In the genomic region with DNA sequence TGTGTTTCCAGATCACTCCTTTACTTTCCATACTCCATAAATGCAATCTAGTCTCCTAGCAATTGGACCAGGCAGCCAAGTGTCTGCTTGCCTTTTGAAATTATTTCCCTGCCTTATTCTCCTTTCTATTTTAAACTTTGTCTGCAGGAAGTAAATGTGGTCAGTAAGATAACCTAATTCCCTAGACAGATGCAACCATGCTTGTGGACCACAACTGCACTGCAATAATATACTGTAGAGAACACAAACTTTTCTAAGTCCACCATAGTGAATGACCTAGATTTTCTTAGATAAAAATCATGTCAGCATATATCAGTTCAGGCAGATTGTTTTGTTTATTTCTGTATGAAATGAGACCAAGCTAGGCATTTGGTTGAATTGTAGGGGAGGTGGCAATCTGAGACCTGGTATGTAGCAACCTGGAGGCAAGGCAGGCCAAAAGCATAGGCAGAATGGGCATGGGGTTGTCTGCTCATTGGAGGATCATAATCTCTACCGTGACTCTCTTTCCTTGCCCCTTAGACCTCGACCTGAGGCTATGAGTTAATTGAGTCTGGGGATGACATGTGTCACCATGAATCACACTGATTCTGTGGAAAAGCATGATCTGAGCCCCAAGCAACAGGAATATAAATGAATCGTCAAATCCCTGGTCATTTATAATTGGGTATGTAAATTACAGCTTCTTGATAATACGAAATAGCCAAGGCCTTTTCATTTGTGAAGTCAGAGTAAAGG, we compare ENCODE assay signal across 20 cellular contexts. TPM values are rescaled to one million over a fixed set of nuclear protein-coding genes. Genes with fewer than 3 reads are reported as not detected.
DNase-seq lines count a peak whose midpoint lies in the region; ATAC-seq, FAIRE-seq and TF ChIP-seq lines count a peak whose summit lies in the region.
"Had no signal": no experiment of that assay in that cellular context is flagged by ENCODE, and none has a peak within 500 bp of the region (broad histone marks: within the 10 kb centered on the region; RNA-seq: fewer than 3 reads in every experiment).

No MANE protein-coding gene starts in this region.

- no TSS peak for BruUV-seq in K562 (replicated peaks; lab: Mats Ljungman, UMichigan)

- H3K4me2 ChIP-seq in K562 (ENCODE audit: insufficient read depth, low read length) (no peak overlapping the region), smooth muscle cell (peak overlapping the region; percentile 3)

- no peaks in the 10 kb centered on the region for H3K36me3 ChIP-seq in K562 (ENCODE audit: control insufficient read depth, insufficient read depth, low read length)
- no peaks in the 10 kb centered on the region for H3K36me3 ChIP-seq in smooth muscle cell (ENCODE audit: low read depth)
- H3K36me3 ChIP-seq: esophagus muscularis mucosa, left lung, right lobe of liver had no signal

- ATAC-seq in HG03354 (IDR thresholded peaks at IDR 0.05; ENCODE audit: poor library complexity, severe bottlenecking, unreplicated experiment) (peak; percentile 58), K562 (no peak), GM21723 (IDR thresholded peaks at IDR 0.05; ENCODE audit: unreplicated experiment) (no peak)
- ATAC-seq: left lung, natural killer cell, right lobe of liver had no signal

- no peaks in the 10 kb centered on the region for H3K9me1 ChIP-seq in K562 (ENCODE audit: control insufficient read depth, insufficient read depth, low read length)

- no peaks in the 10 kb centered on the region for H3K9me3 ChIP-seq in K562 (replicated peaks; ENCODE audit: control insufficient read depth, insufficient read depth, low read depth, low read length)
- no peaks in the 10 kb centered on the region for H3K9me3 ChIP-seq in smooth muscle cell (replicated peaks; ENCODE audit: low read depth)
- H3K9me3 ChIP-seq: esophagus muscularis mucosa, left lung, right lobe of liver had no signal

- no peak overlapping the region for H3K27ac ChIP-seq in K562 (ENCODE audit: extremely low read depth, low read depth, low read length)
- H3K27ac ChIP-seq in smooth muscle cell (ENCODE audit: low read depth) = peak overlapping the region; percentile 67
- H3K27ac ChIP-seq: C4-2B, esophagus muscularis mucosa, GM23248, left lung, right lobe of liver had no signal

- H3F3A ChIP-seq in smooth muscle cell (ENCODE audit: low read depth) = peaks cover 3% of the 10 kb centered on the region

- no peak for TF ChIP-seq CTCF in K562 (IDR thresholded peaks at IDR 0.05 in 2 of 3, conservative IDR thresholded peaks at IDR 0.05 in 1 of 3; ENCODE audit: insufficient read depth in 2 of 3, low read depth in 1 of 3, low read length in 3 of 3)
- no peak for TF ChIP-seq CTCF in smooth muscle cell (IDR thresholded peaks at IDR 0.05; ENCODE audit: borderline replicate concordance, insufficient read depth, poor library complexity, severe bottlenecking)

- no peak overlapping the region for H3K9ac ChIP-seq in K562 (ENCODE audit: insufficient read depth in 1 of 2, low read depth in 2 of 2, low read length in 2 of 2)
- H3K9ac ChIP-seq in smooth muscle cell (ENCODE audit: low read depth) = no peak overlapping the region
- H3K9ac ChIP-seq: GM23248 had no signal

- no peak overlapping the region for H3K4me3 ChIP-seq in K562
- no peak overlapping the region for H3K4me3 ChIP-seq in smooth muscle cell
- H3K4me3 ChIP-seq: esophagus muscularis mucosa, GM23248, left lung, right lobe of liver had no signal

- intact Hi-C loops in K562 (cut with micrococcal nuclease) = no loop called here

- H3K79me2 ChIP-seq in K562 (ENCODE audit: control insufficient read depth, insufficient read depth, low read length) (no peaks in the 10 kb centered on the region), smooth muscle cell (ENCODE audit: low read depth) (no peaks in the 10 kb centered on the region)

- FAIRE-seq in K562 (lab: Jason Lieb, UNC) = no peak
- FAIRE-seq: GM19239, urothelium cell line had no signal

- no peak for TF ChIP-seq RAD21 in K562 (CRISPR knock-in tag; conservative IDR thresholded peaks at IDR 0.05 in 1 of 2, IDR thresholded peaks at IDR 0.05 in 1 of 2)

- H4K20me1 ChIP-seq in K562 (replicated peaks; ENCODE audit: control insufficient read depth, insufficient read depth, low read length) (no peaks in the 10 kb centered on the region), smooth muscle cell (ENCODE audit: low read depth) (no peaks in the 10 kb centered on the region)

- in situ Hi-C loops in K562 (cut with MboI) = no loop called here

- 0% methylated on average over 4 of the region's 4 CpGs for WGBS in K562 (ENCODE audit: insufficient coverage, low coverage, missing lambda C conversion rate)
- 74% methylated on average over 4 of the region's 4 CpGs for WGBS in smooth muscle cell (ENCODE audit: low lambda C conversion rate)

- H3K4me1 ChIP-seq in K562 (replicated peaks in 1 of 2; ENCODE audit: control insufficient read depth in 2 of 2, insufficient read depth in 2 of 2, low read length in 2 of 2) (no peaks in the 10 kb centered on the region; a peak in 1 of 5 replicates), smooth muscle cell (ENCODE audit: low read depth) (peaks cover 21% of the 10 kb centered on the region)
- H3K4me1 ChIP-seq: esophagus muscularis mucosa, left lung, right lobe of liver had no signal

- TF ChIP-seq POLR2A in K562 (conservative IDR thresholded peaks at IDR 0.05) = no peak

- no peak for TF ChIP-seq EP300 in K562 (IDR thresholded peaks at IDR 0.05; ENCODE audit: low read length)

- H2AFZ ChIP-seq in K562 (ENCODE audit: low read depth, low read length) = no peak overlapping the region
- H2AFZ ChIP-seq in smooth muscle cell (ENCODE audit: low read depth) = no peak overlapping the region
- H2AFZ ChIP-seq: GM23248 had no signal

- POLR2A ChIA-PET in K562 (lab: Yijun Ruan, JAX) = interaction anchor here (1.0 kb wide), 1 partner anchor 17 kb away, joined by 3 read pairs; no protein-coding TSS in a partner anchor

- CTCF ChIA-PET in K562 (lab: Yijun Ruan, JAX; ENCODE audit: low intra/inter-chr PET ratio) = no interaction called here

- H3K27me3 ChIP-seq in K562 (ENCODE audit: control insufficient read depth in 2 of 2, insufficient read depth in 2 of 2, low read length in 2 of 2) = peaks cover 12 to 23% of the 10 kb centered on the region in 2 experiments; a peak in 4 of 5 replicates
- no peaks in the 10 kb centered on the region for H3K27me3 ChIP-seq in smooth muscle cell (ENCODE audit: low read depth)
- H3K27me3 ChIP-seq: esophagus muscularis mucosa, left lung, right lobe of liver had no signal

- DNase-seq in NOMO-1 treated with dmso at 0.1 percent for 144 hours (lab: John Stamatoyannopoulos, UW; ENCODE audit: unreplicated experiment) (peak; percentile 49), K562 (ENCODE audit: extremely low read depth in 1 of 4, low spot score in 3 of 4) (no peak), smooth muscle cell (lab: John Stamatoyannopoulos, UW; ENCODE audit: unreplicated experiment) (no peak), GOT3 (lab: John Stamatoyannopoulos, UW) (no peak)
- no peak for DNase-seq in activated effector memory CD4-positive, alpha-beta T cell treated with anti-CD3 and anti-CD28 coated beads, Interleukin-2, amount 50 U/mL, for 16 hours
- DNase-seq: activated T-cell treated with anti-CD3 and anti-CD28 coated beads, Interleukin-2, amount 50 U/mL, for 48 hours; amygdala; cortex of kidney; DMS79; GM23248; left lung; natural killer cell; right lobe of liver; stimulated activated naive CD4-positive, alpha-beta T cell had no signal

TF ChIP-seq in K562, 482 proteins besides CTCF, POLR2A, EP300 and RAD21 (continues in another document):
- peak; percentile 22; the same call in 1 of the 2 replicates for TF ChIP-seq MEF2A (IDR thresholded peaks at IDR 0.05; ENCODE audit: control insufficient read depth, low read depth, low read length)
- TF ChIP-seq TAL1 (IDR thresholded peaks at IDR 0.05) = 0 out of 2 replicates have a peak, but pooled peaks have one; percentile 31
- TF ChIP-seq SMAD4 (CRISPR knock-in tag; conservative IDR thresholded peaks at IDR 0.05) = peak; percentile 60; the same call in 1 of the 2 replicates

RNA-seq across cellular contexts. Expression of a gene that starts 20.7 kb away (rescaled TPM):
- not detected in 2 replicates for total RNA-seq in K562 (2011; cell fraction: chromatin; rRNA removed; ENCODE audit: low replicate concordance)
- 0.13 TPM in 1 of 2 replicates, not detected in the other for total RNA-seq in K562 (2011; cell fraction: nucleolus; rRNA removed)
- total RNA-seq in K562 (2011; cell fraction: nucleoplasm; rRNA removed) = 0.31 TPM in 1 of 2 replicates, not detected in the other
- total RNA-seq in K562 (2014; rRNA removed) (not detected in 2 replicates), K562 (2014; rRNA removed; fragmentation: Illumina TruSeq; extraction: Trizol) (not detected in 2 replicates), K562 (2015; rRNA removed; fragmentation: Illumina TruSeq; extraction: Trizol) (not detected in 2 replicates), K562 (2021) (not detected in 2 replicates), smooth muscle cell (not detected in 2 replicates)
- polyA plus RNA-seq in K562 (2011; rRNA removed) (not detected in 2 replicates), K562 (2014; fragmentation: Illumina TruSeq; extraction: Trizol) (not detected in 2 replicates), K562 (2014; fragmentation: Nextera tagmentation; extraction: Ambion mirVana) (not detected), K562 (2014; rRNA removed) (0.04 TPM in 1 of 2 replicates, not detected in the other), smooth muscle cell (not detected in 2 replicates)
- polyA plus RNA-seq in K562 (2011; cell fraction: cytosol; rRNA removed) = not detected in 2 replicates
- 0.04 TPM in 2 replicates for polyA plus RNA-seq in K562 (2011; cell fraction: nucleus; rRNA removed)
- polyA plus RNA-seq in K562 (2012) = not detected in 2 replicates
- polyA minus RNA-seq in K562 (2011; rRNA and poly(A)+ RNA removed) = not detected in 2 replicates
- not detected in 2 replicates for polyA minus RNA-seq in K562 (2011; cell fraction: cytosol; rRNA and poly(A)+ RNA removed)
- not detected in 2 replicates for polyA minus RNA-seq in K562 (2011; cell fraction: nucleus; rRNA and poly(A)+ RNA removed)
- total RNA-seq: esophagus muscularis mucosa, GM23248, left lung, right lobe of liver had no signal
- polyA plus RNA-seq: GM23248 had no signal

RNA-seq across cellular contexts. Expression of a gene that starts 26.9 kb away (rescaled TPM):
- not detected in 2 replicates for total RNA-seq in K562 (2011; cell fraction: chromatin; rRNA removed; ENCODE audit: low replicate concordance)
- not detected in 2 replicates for total RNA-seq in K562 (2011; cell fraction: nucleolus; rRNA removed)
- total RNA-seq in K562 (2011; cell fraction: nucleoplasm; rRNA removed) = not detected in 2 replicates
- total RNA-seq in K562 (2014; rRNA removed) (not detected in 2 replicates), K562 (2014; rRNA removed; fragmentation: Illumina TruSeq; extraction: Trizol) (not detected in 2 replicates), K562 (2015; rRNA removed; fragmentation: Illumina TruSeq; extraction: Trizol) (not detected in 2 replicates), K562 (2021) (not detected in 2 replicates), smooth muscle cell (not detected in 2 replicates)
- polyA plus RNA-seq in K562 (2011; rRNA removed) (not detected in 2 replicates), K562 (2014; fragmentation: Illumina TruSeq; extraction: Trizol) (not detected in 2 replicates), K562 (2014; fragmentation: Nextera tagmentation; extraction: Ambion mirVana) (not detected), K562 (2014; rRNA removed) (not detected in 2 replicates), smooth muscle cell (not detected in 2 replicates)
- polyA plus RNA-seq in K562 (2011; cell fraction: cytosol; rRNA removed) = not detected in 2 replicates
- not detected in 2 replicates for polyA plus RNA-seq in K562 (2011; cell fraction: nucleus; rRNA removed)
- polyA plus RNA-seq in K562 (2012) = not detected in 2 replicates
- polyA minus RNA-seq in K562 (2011; rRNA and poly(A)+ RNA removed) = not detected in 2 replicates
- not detected in 2 replicates for polyA minus RNA-seq in K562 (2011; cell fraction: cytosol; rRNA and poly(A)+ RNA removed)
- polyA minus RNA-seq in K562 (2011; cell fraction: nucleus; rRNA and poly(A)+ RNA removed) = not detected in 2 replicates
- total RNA-seq: esophagus muscularis mucosa, GM23248, left lung, natural killer cell, right lobe of liver had no signal
- polyA plus RNA-seq: GM23248 had no signal
